9 cellular contexts compared by ENCODE assay signal in the genomic region with DNA sequence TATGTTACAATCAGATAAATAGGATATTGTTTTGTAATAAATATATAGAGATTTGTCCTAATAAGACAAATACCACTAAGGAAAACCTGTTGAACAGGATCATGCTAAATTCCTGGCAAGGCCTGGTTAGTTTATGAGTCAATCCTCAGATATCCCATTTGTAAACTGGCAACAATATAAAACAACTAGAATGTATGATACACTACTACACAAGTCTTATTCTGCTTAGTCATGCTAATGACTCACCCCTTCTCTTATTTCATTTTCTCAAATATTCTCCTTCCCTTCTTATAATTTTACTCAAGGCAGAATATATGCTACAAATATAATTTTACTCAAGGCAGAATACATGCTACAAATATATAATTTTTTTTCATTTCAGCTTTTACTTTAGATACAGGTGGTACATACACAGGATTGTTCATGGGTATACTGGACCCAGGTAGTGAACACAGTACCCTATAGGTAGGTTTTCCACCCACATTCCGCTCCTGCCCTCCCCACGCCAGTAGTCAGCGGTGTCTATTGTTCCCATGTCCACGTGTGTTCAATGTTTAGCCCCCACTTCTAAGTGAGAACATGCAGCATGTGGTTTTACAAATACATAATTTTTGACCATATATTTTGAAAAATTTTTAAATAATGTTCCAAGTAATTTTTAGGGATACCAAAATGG. TPM values are rescaled to one million over a fixed set of nuclear protein-coding genes. Genes with fewer than 3 reads are reported as not detected.
A peak's percentile ranks its signal among the peaks of the same experiment; 100 is the strongest.
DNase-seq lines count a peak whose midpoint lies in the region; ATAC-seq and FAIRE-seq lines count a peak whose summit lies in the region.
"Had no signal": no experiment of that assay in that cellular context is flagged by ENCODE, and none has a peak within 500 bp of the region (broad histone marks: within the 10 kb centered on the region; RNA-seq: fewer than 3 reads in every experiment).

No MANE protein-coding gene starts in this region.

- H3K9me3 ChIP-seq in small intestine (ENCODE audit: control insufficient read depth, low read depth): no peaks in the 10 kb centered on the region

- H3K4me3 ChIP-seq in small intestine (ENCODE audit: low read depth in 1 of 2, low read length in 2 of 2): no peak overlapping the region

- DNase-seq in HCEC 1CT (peak; percentile 96), SW480 (ENCODE audit: low spot score) (peak; percentile 90), glomerular visceral epithelial cell (ENCODE audit: extremely low spot score) (peak; percentile 77), small intestine (peak; percentile 57), NCI-H1048 (lab: John Stamatoyannopoulos, UW) (no peak), SK-N-DZ (ENCODE audit: low spot score) (no peak)
- DNase-seq in activated effector memory CD4-positive, alpha-beta T cell treated with Interleukin-2 at 50 U/mL for 16 hours: no peak
- DNase-seq: NCI-H774 had no signal

- peaks cover 0 to 3% of the 10 kb centered on the region in 2 donors for H3K4me1 ChIP-seq in small intestine (ENCODE audit: control insufficient read depth in 2 of 2, insufficient read depth in 1 of 2, low read depth in 1 of 2, low read length in 1 of 2)

- ATAC-seq in GM19467 (IDR thresholded peaks at IDR 0.05; ENCODE audit: unreplicated experiment): no peak

- WGBS in small intestine, 3 donors: 84 to 92% (median 90%) methylated on average over 4 of the region's 4 CpGs

- FAIRE-seq in small intestine (lab: Jason Lieb, UNC): peak; percentile 72

- H3K27ac ChIP-seq in small intestine (ENCODE audit: low read depth in 1 of 2, low read length in 1 of 2): peak overlapping the region in 1 of 2 donors; percentile 54

- H3K27me3 ChIP-seq in small intestine (ENCODE audit: control insufficient read depth in 2 of 2, insufficient read depth in 2 of 2, low read length in 2 of 2): no peaks in the 10 kb centered on the region

- peaks cover 2 to 11% of the 10 kb centered on the region in 2 donors for H3K36me3 ChIP-seq in small intestine (ENCODE audit: control insufficient read depth in 2 of 2, insufficient read depth in 2 of 2, low read length in 2 of 2)

RNA-seq across cellular contexts. Expression of a gene that starts 6.3 kb away (rescaled TPM):
- polyA plus RNA-seq in small intestine: 10 to 100 TPM; 24.0 to 57.8 (median 54.6) TPM
- polyA plus RNA-seq in SK-N-DZ (2014; cell fraction: cytosol; rRNA removed): 62.0 and 63.2 TPM in 2 replicates
- 39.5 and 50.5 TPM in 2 replicates for polyA plus RNA-seq in SK-N-DZ (2014; cell fraction: nucleus; rRNA removed)

RNA-seq across cellular contexts. Expression of a gene that starts 17.3 kb away (rescaled TPM):
- 1 to 10 TPM in 1 of 3 donors, under 1 TPM in 2; 0.22 to 3.6 (median 0.81) TPM for polyA plus RNA-seq in small intestine
- not detected in 2 replicates for polyA plus RNA-seq in SK-N-DZ (2014; cell fraction: cytosol; rRNA removed)
- not detected in 2 replicates for polyA plus RNA-seq in SK-N-DZ (2014; cell fraction: nucleus; rRNA removed)

RNA-seq across cellular contexts. Expression of a gene that starts 42.8 kb away (rescaled TPM):
- polyA plus RNA-seq in small intestine: 1 to 10 TPM in 1 of 3 donors, under 1 TPM in 1, not detected in 1; 0.54 to 1.1 TPM
- 64.2 and 75.6 TPM in 2 replicates for polyA plus RNA-seq in SK-N-DZ (2014; cell fraction: cytosol; rRNA removed)
- polyA plus RNA-seq in SK-N-DZ (2014; cell fraction: nucleus; rRNA removed): 40.6 and 56.0 TPM in 2 replicates

Comparison
In these comparisons a context has a peak if more than half of its experiments do, and no peak if none do; other contexts are left out.
1. DNase-seq: peak in HCEC 1CT (single experiment), SW480 (single experiment), glomerular visceral epithelial cell (single experiment) and small intestine (single experiment); none in NCI-H1048 (single experiment), SK-N-DZ (single experiment) and activated effector memory CD4-positive, alpha-beta T cell treated with Interleukin-2 at 50 U/mL for 16 hours (single experiment).